Comparison of ENCODE assay signal across 8 cellular contexts in the genomic region with DNA sequence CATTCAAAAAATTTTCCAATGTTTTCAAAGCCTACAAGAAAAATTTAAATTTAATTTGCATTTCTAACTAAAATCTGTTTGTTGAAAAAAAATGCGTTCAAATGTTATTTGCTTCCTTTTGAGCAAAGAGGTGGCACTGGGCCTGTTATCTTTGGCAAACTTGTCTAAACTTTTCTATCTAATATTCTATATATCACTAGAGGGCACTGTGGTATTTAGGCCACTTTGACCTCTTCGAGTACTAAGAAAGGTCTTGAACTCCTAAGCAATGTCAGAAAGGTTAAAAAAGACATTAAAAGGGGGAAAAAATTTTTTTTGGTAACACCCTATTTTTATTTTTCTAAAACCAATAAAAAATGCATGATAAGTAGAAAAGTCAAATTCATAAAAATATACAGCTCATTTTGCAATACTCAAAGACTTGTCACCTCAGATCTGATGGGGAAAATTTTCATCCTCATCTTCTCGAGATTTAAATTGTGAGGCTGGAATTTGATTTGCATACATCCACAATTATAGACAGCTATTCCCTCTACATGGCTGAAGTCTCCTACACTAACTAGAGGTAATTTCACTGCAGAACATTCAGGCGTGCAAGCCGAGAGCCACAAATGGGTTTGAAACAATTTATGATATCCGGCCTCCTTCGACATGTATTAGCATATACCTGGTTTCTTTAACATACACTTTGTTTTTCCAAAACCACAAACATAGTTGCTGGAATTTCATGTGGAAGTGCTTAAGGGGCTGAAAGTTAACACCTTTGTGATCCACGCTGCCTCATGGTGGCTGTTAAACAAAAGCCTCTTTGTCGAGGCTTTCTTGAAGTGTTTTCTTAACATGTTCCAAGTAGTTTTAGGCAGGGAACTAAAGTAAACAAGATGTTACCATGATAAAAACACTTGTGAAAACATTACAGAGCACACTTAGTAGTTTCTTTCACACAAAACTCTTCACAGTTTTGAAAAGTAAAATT.
DNase-seq lines count a peak whose midpoint lies in the region; ATAC-seq and TF ChIP-seq lines count a peak whose summit lies in the region.

No MANE protein-coding gene starts in this region.

- H3K4me3 ChIP-seq in DOHH2 (ENCODE audit: low read length), result no peak overlapping the region
- no peak overlapping the region for H3K4me3 ChIP-seq in esophagus muscularis mucosa

- H3F3A ChIP-seq in DOHH2 (ENCODE audit: control insufficient read depth, insufficient read depth), result 0 out of 2 replicates have a peak, but pooled peaks cover 6% of the 10 kb centered on the region

- TF ChIP-seq POLR2A in esophagus muscularis mucosa (IDR thresholded peaks at IDR 0.05; ENCODE audit: low read depth), result no peak

- H3K4me1 ChIP-seq in DOHH2 (ENCODE audit: control insufficient read depth, low read length) (peaks cover 9% of the 10 kb centered on the region), esophagus muscularis mucosa (peaks cover 48 to 99% (median 97%) of the 10 kb centered on the region in 4 donors)

- H3K4me1 Mint-ChIP-seq in nephron progenitor cell, result peaks cover 44% of the 10 kb centered on the region

- peaks cover 2% of the 10 kb centered on the region; the same call in 1 of the 2 replicates for H3K79me2 ChIP-seq in DOHH2 (ENCODE audit: control insufficient read depth, low read length)

- WGBS in esophagus muscularis mucosa, result 38% methylated on average over 9 of the region's 9 CpGs

- TF ChIP-seq CTCF in DOHH2 (IDR thresholded peaks at IDR 0.05; ENCODE audit: low read depth, low read length, poor library complexity, severe bottlenecking), result peak; percentile 47
- TF ChIP-seq CTCF in esophagus muscularis mucosa (IDR thresholded peaks at IDR 0.05), result peak; percentile 31 to 49 (median 40)
- peak; percentile 53 for TF ChIP-seq CTCF in nephron progenitor cell (IDR thresholded peaks at IDR 0.05)

- no peak overlapping the region for H3K4me3 Mint-ChIP-seq in nephron progenitor cell

- no peaks in the 10 kb centered on the region for H3K36me3 ChIP-seq in DOHH2 (ENCODE audit: control insufficient read depth, low read length)
- H3K36me3 ChIP-seq in esophagus muscularis mucosa, result no peaks in the 10 kb centered on the region

- no peak for TF ChIP-seq EP300 in esophagus muscularis mucosa (IDR thresholded peaks at IDR 0.05)

- no peaks in the 10 kb centered on the region for H4K20me1 ChIP-seq in DOHH2 (ENCODE audit: control insufficient read depth, insufficient read depth, low read depth, low read length)

- peak overlapping the region; percentile 98 for H3K27ac Mint-ChIP-seq in nephron progenitor cell

- no peak overlapping the region for H3K4me2 ChIP-seq in DOHH2 (ENCODE audit: low read length)

- DNase-seq in RPMI8226 (peak; percentile 14), esophagus muscularis mucosa (ENCODE audit: extremely low spot score) (no peak), nephron progenitor cell (no peak)
- DNase-seq in stimulated activated CD4-positive, alpha-beta T cell treated with anti-CD3 and anti-CD28 coated beads, Interleukin-12 subunit alpha, Interleukin-12 subunit beta, amount 100 ng/mL, for 4 hours, result no peak

- peaks cover 10% of the 10 kb centered on the region for H3K36me3 Mint-ChIP-seq in nephron progenitor cell (ENCODE audit: low read depth)

- no peaks in the 10 kb centered on the region for H3K9me3 Mint-ChIP-seq in nephron progenitor cell

- H3K9me2 ChIP-seq in DOHH2 (replicated peaks; ENCODE audit: control insufficient read depth, low read length), result no peaks in the 10 kb centered on the region

- peak; percentile 40 for ATAC-seq in HG02798 (IDR thresholded peaks at IDR 0.05; ENCODE audit: poor library complexity, unreplicated experiment)
- no peak for ATAC-seq in HG03025 (IDR thresholded peaks at IDR 0.05; ENCODE audit: low FRiP score, unreplicated experiment)
- no peak for ATAC-seq in GM21529 (IDR thresholded peaks at IDR 0.05; ENCODE audit: unreplicated experiment)

- no peaks in the 10 kb centered on the region for H3K27me3 ChIP-seq in DOHH2 (ENCODE audit: control insufficient read depth, low read length)
- H3K27me3 ChIP-seq in esophagus muscularis mucosa, result no peaks in the 10 kb centered on the region

- intact Hi-C loops in esophagus muscularis mucosa (cut with DNase I), result loop anchor here (5.0 to 10.0 kb wide), 3 partner anchors 60 to 578 kb away; a partner anchor contains a TSS

- no peaks in the 10 kb centered on the region for H3K9me3 ChIP-seq in DOHH2 (ENCODE audit: control insufficient read depth, insufficient read depth, low read length)
- no peaks in the 10 kb centered on the region for H3K9me3 ChIP-seq in esophagus muscularis mucosa

- H3K27me3 Mint-ChIP-seq in nephron progenitor cell (ENCODE audit: low read depth, poor library complexity), result no peaks in the 10 kb centered on the region

- H3K27ac ChIP-seq in DOHH2 (ENCODE audit: low read depth, low read length) (no peak overlapping the region), esophagus muscularis mucosa (replicated peaks in 1 of 4) (peak overlapping the region; percentile 63 to 78 (median 74))
